8 cellular contexts compared by ENCODE assay signal in genomic region chr19:47225746-47226425, GRCh38. TPM values are rescaled to one million over a fixed set of nuclear protein-coding genes. Genes with fewer than 3 reads are reported as not detected.
DNase-seq lines count a peak whose midpoint lies in the region; ATAC-seq and TF ChIP-seq lines count a peak whose summit lies in the region.

No MANE protein-coding gene starts in this region.

- H3K9ac ChIP-seq in BLaER1 (peak overlapping the region; percentile 88), mucosa of stomach (ENCODE audit: low read length) (peak overlapping the region; percentile 94)

- peak overlapping the region; percentile 83; the same call in 1 of the 2 replicates for H2AFZ ChIP-seq in OCI-LY7 (ENCODE audit: low read length)

- CTCF ChIA-PET in OCI-LY7 (lab: Charles Lee; ENCODE audit: unreplicated experiment) = interaction anchor here (0.5 to 1.6 kb wide), 2 partner anchors 11 to 15 kb away, joined by 3 to 7 read pairs; no protein-coding TSS in a partner anchor

- H3K4me3 ChIP-seq in BLaER1 (peak overlapping the region; percentile 86), OCI-LY7 (ENCODE audit: low read depth, low read length, poor library complexity, severe bottlenecking) (peak overlapping the region; percentile 90), esophagus (ENCODE audit: low read depth in 1 of 2, low read length in 2 of 2) (peak overlapping the region; percentile 48 to 53), mucosa of stomach (ENCODE audit: low read length) (peak overlapping the region; percentile 80)

- peaks cover 19% of the 10 kb centered on the region; the same call in 1 of the 2 replicates for H3K27me3 ChIP-seq in BLaER1
- no peaks in the 10 kb centered on the region for H3K27me3 ChIP-seq in esophagus (ENCODE audit: control insufficient read depth in 1 of 2, insufficient read depth in 2 of 2, low read length in 2 of 2)
- H3K27me3 ChIP-seq in mucosa of stomach (ENCODE audit: control insufficient read depth, insufficient read depth, low read length) = peaks cover 7% of the 10 kb centered on the region

- BruUV-seq in OCI-LY7 (replicated peaks; lab: Mats Ljungman, UMichigan) = no TSS peak

- no peaks in the 10 kb centered on the region for H3K9me2 ChIP-seq in OCI-LY7 (ENCODE audit: insufficient read depth, low read length)

- H3K4me1 ChIP-seq in BLaER1 = peaks cover 47% of the 10 kb centered on the region
- peaks cover 48% of the 10 kb centered on the region for H3K4me1 ChIP-seq in OCI-LY7 (ENCODE audit: insufficient read depth, low read length, poor library complexity, severe bottlenecking)
- peaks cover 0 to 27% of the 10 kb centered on the region in 2 donors for H3K4me1 ChIP-seq in esophagus (ENCODE audit: control insufficient read depth in 2 of 2, insufficient read depth in 2 of 2, low read length in 1 of 2)
- peaks cover 41% of the 10 kb centered on the region for H3K4me1 ChIP-seq in mucosa of stomach (ENCODE audit: control insufficient read depth, insufficient read depth, low read length)

- peaks cover 23% of the 10 kb centered on the region for H3K36me3 ChIP-seq in BLaER1
- H3K36me3 ChIP-seq in OCI-LY7 (ENCODE audit: insufficient read depth, low read length) = peaks cover 6% of the 10 kb centered on the region; the same call in 1 of the 2 replicates
- peaks cover 0 to 7% of the 10 kb centered on the region in 2 donors for H3K36me3 ChIP-seq in esophagus (ENCODE audit: control insufficient read depth in 2 of 2, insufficient read depth in 2 of 2, low read length in 1 of 2)
- H3K36me3 ChIP-seq in mucosa of stomach (ENCODE audit: control insufficient read depth, insufficient read depth, low read length) = no peaks in the 10 kb centered on the region

- peak; percentile 43; the same call in 1 of the 2 replicates for TF ChIP-seq CTCF in OCI-LY7 (conservative IDR thresholded peaks at IDR 0.05; ENCODE audit: low read length)

- peak overlapping the region; percentile 99 for H3K4me2 ChIP-seq in BLaER1
- peak overlapping the region; percentile 99 for H3K4me2 ChIP-seq in OCI-LY7 (ENCODE audit: low read length)

- intact Hi-C loops in OCI-LY7 (cut with micrococcal nuclease; ENCODE audit: unreplicated experiment) = loop anchor here (1.0 kb wide), 3 partner anchors 16 to 30 kb away; partner anchors contain the start of gene CCDC9

- H3K79me2 ChIP-seq in OCI-LY7 (ENCODE audit: insufficient read depth, low read depth, low read length) = no peaks in the 10 kb centered on the region

- H3K9me3 ChIP-seq in BLaER1 (no peaks in the 10 kb centered on the region), OCI-LY7 (ENCODE audit: low read length) (no peaks in the 10 kb centered on the region), esophagus (ENCODE audit: control insufficient read depth in 2 of 2, insufficient read depth in 1 of 2, low read depth in 1 of 2, low read length in 1 of 2) (no peaks in the 10 kb centered on the region), mucosa of stomach (ENCODE audit: control insufficient read depth, low read length) (no peaks in the 10 kb centered on the region)

- POLR2A ChIA-PET in OCI-LY7 (lab: Charles Lee) = interaction anchor here (0.8 to 1.8 kb wide), 3 partner anchors 14 to 19 kb away, joined by 3 to 13 read pairs (median 4); no protein-coding TSS in a partner anchor

- DNase-seq in HUDEP-2 (lab: John Stamatoyannopoulos, UW; ENCODE audit: unreplicated experiment in 76 of 76) (peak in 72 of 76 experiments; percentile 46 to 93 (median 84)), OCI-LY7 (ENCODE audit: low spot score) (peak; percentile 92)
- DNase-seq in activated T-cell treated with anti-CD3 and anti-CD28 coated beads, Interleukin-2, amount 50 U/mL, for 1 hour = peak; percentile 93
- peak; percentile 72 for DNase-seq in stimulated activated CD8-positive, alpha-beta memory T cell treated with anti-CD3 and anti-CD28 coated beads, Interleukin-4, amount 100 ng/mL, for 24 hours (ENCODE audit: low read depth)

- H3K27ac ChIP-seq in BLaER1 (peak overlapping the region; percentile 97), OCI-LY7 (ENCODE audit: low read depth, low read length, poor library complexity, severe bottlenecking) (peak overlapping the region; percentile 97), esophagus (ENCODE audit: low read depth in 2 of 2, low read length in 1 of 2) (peak overlapping the region; percentile 95 to 96)

- WGBS in esophagus, 2 donors = 3 to 5% methylated on average over 27 to 59 of the region's 59 CpGs

- peak; percentile 51 for ATAC-seq in GM19324 (IDR thresholded peaks at IDR 0.05; ENCODE audit: low FRiP score, unreplicated experiment)

- H4K20me1 ChIP-seq in BLaER1 (peaks cover 40% of the 10 kb centered on the region), OCI-LY7 (ENCODE audit: insufficient read depth, low read length) (no peaks in the 10 kb centered on the region)

RNA-seq across cellular contexts. Expression of gene BBC3, which starts 5.1 kb away (rescaled TPM):
- total RNA-seq in OCI-LY7 (2014; rRNA removed; shearing (Covaris generic)) = 6.9 and 8.9 TPM in 2 replicates
- total RNA-seq in OCI-LY7 (2022) = 10.5 and 13.2 TPM in 2 replicates
- 1 to 10 TPM; 1.4 to 1.8 TPM for polyA plus RNA-seq in esophagus

RNA-seq across cellular contexts. Expression of gene CCDC9, which starts 30.4 kb away (rescaled TPM):
- total RNA-seq in OCI-LY7 (2014; rRNA removed; shearing (Covaris generic)) = 6.5 and 7.9 TPM in 2 replicates
- total RNA-seq in OCI-LY7 (2022) = 19.3 and 19.7 TPM in 2 replicates
- 10 to 100 TPM; 12.9 to 22.2 TPM for polyA plus RNA-seq in esophagus

RNA-seq across cellular contexts. Expression of gene INAFM1, which starts 48.8 kb away (rescaled TPM):
- 4.6 and 5.0 TPM in 2 replicates for total RNA-seq in OCI-LY7 (2014; rRNA removed; shearing (Covaris generic))
- 7.6 and 10.3 TPM in 2 replicates for total RNA-seq in OCI-LY7 (2022)
- 1 to 10 TPM; 5.6 to 7.4 TPM for polyA plus RNA-seq in esophagus

Comparison
In these comparisons a context has a peak if more than half of its experiments do, and no peak if none do; other contexts are left out.
1. Peak in every context shown above with its lines: DNase-seq, ATAC-seq, H3K4me3 ChIP-seq and H3K27ac ChIP-seq.